ENCODE assay signal across 8 cellular contexts in genomic region chr11:10750838-10751580, GRCh38. TPM values are rescaled to one million over a fixed set of nuclear protein-coding genes. Genes with fewer than 3 reads are reported as not detected.
DNase-seq lines count a peak whose midpoint lies in the region; ATAC-seq and TF ChIP-seq lines count a peak whose summit lies in the region.

CTR9 (plus strand) TSS chr11:10751246; CDS start chr11:10751413, 167 bp downstream.

- H3K27me3 Mint-ChIP-seq in activated B cell treated with CpG ODN at 0.5 μM for 24 hours (no peaks in the 10 kb centered on the region), immature natural killer cell (ENCODE audit: low read depth in 3 of 3) (peaks cover 0 to 8% (median 1%) of the 10 kb centered on the region in 3 donors)

- peak; percentile 96 for TF ChIP-seq POLR2A in GM18951 (IDR thresholded peaks at IDR 0.05; ENCODE audit: extremely low read depth, insufficient read depth, insufficient read length)

- CTCF ChIA-PET in activated B cell treated with CpG ODN at 0.5 μM for 24 hours (lab: Charles Lee): interaction anchor here (0.7 to 1.1 kb wide), 7 partner anchors 9 to 345 kb away, joined by 3 to 4 read pairs (median 3); partner anchors contain the start of genes EIF4G2 and RNF141

- H3K4me3 Mint-ChIP-seq in activated B cell treated with CpG ODN at 0.5 μM for 24 hours (peak within 1 kb of the TSS; percentile 95), immature natural killer cell (peak within 1 kb of the TSS; percentile 90 to 97 (median 97))

- DNase-seq in AG09319 (ENCODE audit: extremely low read depth, low read depth) (peak; percentile 65), NCI-H345 (lab: John Stamatoyannopoulos, UW) (peak; percentile 96), activated B cell treated with CpG ODN at 0.5 μM for 24 hours (peak; percentile 90), caudate nucleus (lab: John Stamatoyannopoulos, UW) (peak; percentile 48 to 96 (median 90)), immature natural killer cell (peak; percentile 91 to 92 (median 91))
- peak; percentile 81 to 91 for DNase-seq in stimulated activated CD4-positive, alpha-beta T cell treated with anti-CD3 and anti-CD28 coated beads, Interleukin-12 subunit alpha, Interleukin-12 subunit beta, amount 100 ng/mL, for 24 hours (ENCODE audit: low read depth in 2 of 2)

- H3K4me1 Mint-ChIP-seq in activated B cell treated with CpG ODN at 0.5 μM for 24 hours (peaks cover 23% of the 10 kb centered on the region), immature natural killer cell (peaks cover 20 to 50% of the 10 kb centered on the region in 2 donors)

- H3K9me3 Mint-ChIP-seq in activated B cell treated with CpG ODN at 0.5 μM for 24 hours (no peaks in the 10 kb centered on the region), immature natural killer cell (no peaks in the 10 kb centered on the region)

- intact Hi-C loops in activated B cell treated with CpG ODN at 0.5 μM for 24 hours (cut with micrococcal nuclease): loop anchor here (1.0 kb wide), 2 partner anchors 11 to 107 kb away; partner anchors contain the start of gene ZBED5

- H3K27ac ChIP-seq in caudate nucleus (ENCODE audit: low read depth, low read length): peak within 1 kb of the TSS; percentile 98

- H3K36me3 Mint-ChIP-seq in activated B cell treated with CpG ODN at 0.5 μM for 24 hours (ENCODE audit: low read depth): peaks cover 40% of the 10 kb centered on the region
- peaks cover 3 to 17% (median 11%) of the 10 kb centered on the region in 3 donors for H3K36me3 Mint-ChIP-seq in immature natural killer cell

- POLR2A ChIA-PET in activated B cell treated with CpG ODN at 0.5 μM for 24 hours (lab: Charles Lee): interaction anchor here (0.6 to 1.2 kb wide), 14 partner anchors 12 to 451 kb away, joined by 3 to 30 read pairs (median 3); partner anchors contain the start of genes AMPD3, EIF4G2 and ZBED5

- peak within 1 kb of the TSS; percentile 89 for H3K27ac Mint-ChIP-seq in activated B cell treated with CpG ODN at 0.5 μM for 24 hours
- peak within 1 kb of the TSS; percentile 87 to 96 (median 92) for H3K27ac Mint-ChIP-seq in immature natural killer cell

- TF ChIP-seq CTCF in AG09319 (IDR thresholded peaks at IDR 0.05; ENCODE audit: low read depth, low read length) (peak; percentile 29), activated B cell treated with CpG ODN at 0.5 μM for 24 hours (IDR thresholded peaks at IDR 0.05) (no peak)

- ATAC-seq in HG03196 (IDR thresholded peaks at IDR 0.05; ENCODE audit: unreplicated experiment) (peak; percentile 93), activated B cell treated with CpG ODN at 0.5 μM for 24 hours (ENCODE audit: low read depth) (peak; percentile 90)

- in situ Hi-C loops in GM18951 (cut with MboI; ENCODE audit: low sequenced_read_pairs, unreplicated experiment): no loop called here

RNA-seq across cellular contexts. Expression of gene CTR9, which starts in this region (rescaled TPM):
- total RNA-seq in activated B cell treated with CpG ODN at 0.5 μM for 24 hours: 50.6 and 52.8 TPM in 2 replicates
- 10 to 100 TPM; 32.6 to 68.0 (median 43.2) TPM for polyA plus RNA-seq in immature natural killer cell

Comparison
In these comparisons a context has a peak if more than half of its experiments do, and no peak if none do; other contexts are left out.
1. Peak in every context shown above with its lines: DNase-seq, ATAC-seq and H3K27ac ChIP-seq.